ENCODE assay signal across 1 cellular context in genomic region chr4:103198111-103198765, GRCh38.
TF ChIP-seq lines count a peak whose summit lies in the region.

Gene CENPE, minus strand, starts transcription at chr4:103198343. Its CDS starts 24 bp downstream, at chr4:103198319.

TF ChIP-seq in K562, 482 proteins besides CTCF, POLR2A, EP300 and RAD21 (continued from another document):
- TF ChIP-seq ZNF512 (tag; IDR thresholded peaks at IDR 0.05) (no peak), AFF1 (IDR thresholded peaks at IDR 0.05; ENCODE audit: low read depth in 1 of 2, partially characterized antibody in 2 of 2) (no peak), FOS (IDR thresholded peaks at IDR 0.05; ENCODE audit: extremely low read depth, insufficient read length) (no peak), SREBF1 (IDR thresholded peaks at IDR 0.05; ENCODE audit: borderline replicate concordance, low read depth, low read length) (peak; percentile 85), CTCFL (IDR thresholded peaks at IDR 0.05; ENCODE audit: borderline replicate concordance, insufficient read depth, low read depth, low read length, poor library complexity, severe bottlenecking) (no peak), TCF15 (CRISPR knock-in tag; IDR thresholded peaks at IDR 0.05) (no peak), PHTF2 (CRISPR knock-in tag; IDR thresholded peaks at IDR 0.05) (no peak), CREBBP (IDR thresholded peaks at IDR 0.05; ENCODE audit: low read depth, low read length) (no peak), HOMEZ (CRISPR knock-in tag; IDR thresholded peaks at IDR 0.05) (no peak), ZC3H8 (IDR thresholded peaks at IDR 0.05) (no peak), ATF6 (CRISPR knock-in tag; IDR thresholded peaks at IDR 0.05) (no peak), NR2C1 (IDR thresholded peaks at IDR 0.05) (no peak), NR2C1 (tag; IDR thresholded peaks at IDR 0.05) (no peak), MAX (CRISPR knock-in tag; IDR thresholded peaks at IDR 0.05) (peak; percentile 50), ZC3H4 (CRISPR knock-in tag; IDR thresholded peaks at IDR 0.05; ENCODE audit: borderline replicate concordance) (no peak), FOXJ3 (CRISPR knock-in tag; IDR thresholded peaks at IDR 0.05) (no peak), HEY1 (CRISPR knock-in tag; IDR thresholded peaks at IDR 0.05; ENCODE audit: borderline replicate concordance) (no peak), RBM25 (IDR thresholded peaks at IDR 0.05; ENCODE audit: low read depth, low read length, severe bottlenecking) (no peak), FOXP4 (CRISPR knock-in tag; IDR thresholded peaks at IDR 0.05; ENCODE audit: borderline replicate concordance) (no peak), ATF4 (CRISPR knock-in tag; IDR thresholded peaks at IDR 0.05) (no peak), ZNF584 (CRISPR knock-in tag; IDR thresholded peaks at IDR 0.05; ENCODE audit: low read depth) (no peak), TSC22D4 (tag; IDR thresholded peaks at IDR 0.05) (no peak), ZNF785 (CRISPR knock-in tag; IDR thresholded peaks at IDR 0.05) (no peak), HNRNPL (IDR thresholded peaks at IDR 0.05; ENCODE audit: low read depth, low read length) (no peak), MAFG (tag; conservative IDR thresholded peaks at IDR 0.05) (no peak), TAF7 (tag; IDR thresholded peaks at IDR 0.05) (no peak), XRCC4 (IDR thresholded peaks at IDR 0.05; ENCODE audit: extremely low read depth, insufficient read depth, insufficient read length) (no peak), RFX1 (IDR thresholded peaks at IDR 0.05) (no peak), ATF1 (CRISPR knock-in tag; IDR thresholded peaks at IDR 0.05) (peak; percentile 75), ATF1 (tag; IDR thresholded peaks at IDR 0.05) (peak; percentile 100)
